ENCODE assay signal across 29 cellular contexts in genomic region chr1:165124772-165125171, GRCh38.
"Had no signal": no experiment of that assay in that cellular context is flagged by ENCODE, and none has a peak within 500 bp of the region (broad histone marks: within the 10 kb centered on the region; RNA-seq: fewer than 3 reads in every experiment).

No MANE protein-coding gene starts in this region.

- H3K27ac Mint-ChIP-seq: natural killer cell treated with Interleukin-12 subunit alpha and Interleukin-12 subunit beta and Interleukin-15 and Interleukin-18, amount 100 ng/mL, for 72 hours; nephron progenitor cell; progenitor cell of endocrine pancreas; stimulated activated effector memory CD8-positive, alpha-beta T cell treated with anti-CD3 and anti-CD28 coated beads, Interleukin-12 subunit alpha, Interleukin-12 subunit beta, amount 100 ng/mL, for 72 hours; stimulated activated naive B cell treated with anti-CD40 and anti-IgM and Interleukin-4, amounts not matched to agents 10 μg/mL and 1 μg/mL and 100 μg/mL, for 72 hours; stimulated activated naive CD8-positive, alpha-beta T cell treated with anti-CD3 and anti-CD28 coated beads, Interleukin-15, Interleukin-2, amounts not matched to agents 100 ng/mL and 50 ng/mL, for 24 hours had no signal

- H3K9ac ChIP-seq: parathyroid adenoma had no signal

- DNase-seq: nephron progenitor cell; nucleus accumbens; ovary; posterior cingulate gyrus; psoas muscle; right cardiac atrium; right lobe of liver; sigmoid colon; small intestine; stimulated activated CD4-positive, alpha-beta T cell treated with anti-CD3 and anti-CD28 coated beads, Interleukin-15, amount 100 ng/mL, for 24 hours; stimulated activated CD4-positive, alpha-beta T cell treated with anti-CD3 and anti-CD28 coated beads, Interleukin-2, amount 100 ng/mL, for 24 hours; stimulated activated CD4-positive, alpha-beta T cell treated with anti-CD3 and anti-CD28 coated beads, Interleukin-2, amount 100 ng/mL, for 48 hours; stimulated activated CD4-positive, alpha-beta T cell treated with anti-CD3 and anti-CD28 coated beads, Interleukin-4, amount 100 ng/mL, for 24 hours; stimulated activated naive B cell treated with anti-CD40 and anti-IgM and Interleukin-4, amounts not matched to agents 10 μg/mL and 1 μg/mL and 100 μg/mL, for 72 hours; stimulated activated naive CD4-positive, alpha-beta T cell treated with Interleukin-2 at 50 U/mL for 16 hours; stomach; thyroid gland; trophoblast cell; upper lobe of left lung had no signal

- H3K4me1 Mint-ChIP-seq: neural crest cell; stimulated activated effector memory CD8-positive, alpha-beta T cell treated with anti-CD3 and anti-CD28 coated beads, Interleukin-12 subunit alpha, Interleukin-12 subunit beta, amount 100 ng/mL, for 72 hours; stimulated activated naive B cell treated with anti-CD40 and anti-IgM and Interleukin-4, amounts not matched to agents 10 μg/mL and 1 μg/mL and 100 μg/mL, for 72 hours had no signal

- H3K79me2 ChIP-seq: parathyroid adenoma had no signal

- H2AFZ ChIP-seq: parathyroid adenoma had no signal

- H3K4me1 ChIP-seq: parathyroid adenoma, psoas muscle, right lobe of liver, sigmoid colon, stomach, tibial nerve, vagina had no signal

- H3K9me3 ChIP-seq: neutrophil, ovary, psoas muscle, right lobe of liver, sigmoid colon, stomach, thoracic aorta, thyroid gland, tibial nerve, upper lobe of left lung, vagina had no signal

- H3K4me3 Mint-ChIP-seq: natural killer cell treated with Interleukin-12 subunit alpha and Interleukin-12 subunit beta and Interleukin-15 and Interleukin-18, amount 100 ng/mL, for 72 hours; nephron progenitor cell; neural crest cell; stimulated activated effector memory CD8-positive, alpha-beta T cell treated with anti-CD3 and anti-CD28 coated beads, Interleukin-12 subunit alpha, Interleukin-12 subunit beta, amount 100 ng/mL, for 72 hours; stimulated activated naive B cell treated with anti-CD40 and anti-IgM and Interleukin-4, amounts not matched to agents 10 μg/mL and 1 μg/mL and 100 μg/mL, for 72 hours; stimulated activated naive CD8-positive, alpha-beta T cell treated with anti-CD3 and anti-CD28 coated beads, Interleukin-15, Interleukin-2, amounts not matched to agents 100 ng/mL and 50 ng/mL, for 24 hours had no signal

- H3K27me3 ChIP-seq: ovary, thyroid gland, upper lobe of left lung, vagina had no signal

- H3K9me3 Mint-ChIP-seq: natural killer cell treated with Interleukin-12 subunit alpha and Interleukin-12 subunit beta and Interleukin-15 and Interleukin-18, amount 100 ng/mL, for 72 hours; nephron progenitor cell; neural crest cell; stimulated activated naive CD8-positive, alpha-beta T cell treated with anti-CD3 and anti-CD28 coated beads, Interleukin-15, Interleukin-2, amounts not matched to agents 100 ng/mL and 50 ng/mL, for 24 hours had no signal

- H3K4me3 ChIP-seq: ovary, psoas muscle, right lobe of liver, sigmoid colon, stomach, thoracic aorta, thyroid gland, tibial nerve, upper lobe of left lung, vagina had no signal

- H3K36me3 ChIP-seq: neutrophil, ovary, right lobe of liver, sigmoid colon, stomach, thoracic aorta, thyroid gland, tibial nerve, upper lobe of left lung, vagina had no signal

- H3K27ac ChIP-seq: neutrophil, ovary, parathyroid adenoma, psoas muscle, right lobe of liver, sigmoid colon, stomach, thoracic aorta, tibial nerve, upper lobe of left lung, vagina had no signal

- H3K36me3 Mint-ChIP-seq: natural killer cell treated with Interleukin-12 subunit alpha and Interleukin-12 subunit beta and Interleukin-15 and Interleukin-18, amount 100 ng/mL, for 72 hours; stimulated activated effector memory CD8-positive, alpha-beta T cell treated with anti-CD3 and anti-CD28 coated beads, Interleukin-12 subunit alpha, Interleukin-12 subunit beta, amount 100 ng/mL, for 72 hours; stimulated activated naive B cell treated with anti-CD40 and anti-IgM and Interleukin-4, amounts not matched to agents 10 μg/mL and 1 μg/mL and 100 μg/mL, for 72 hours had no signal

- ATAC-seq: natural killer cell treated with Interleukin-12 subunit alpha and Interleukin-12 subunit beta and Interleukin-15 and Interleukin-18, amount 100 ng/mL, for 72 hours; psoas muscle; right cardiac atrium; right lobe of liver; stimulated activated effector memory CD8-positive, alpha-beta T cell treated with anti-CD3 and anti-CD28 coated beads, Interleukin-12 subunit alpha, Interleukin-12 subunit beta, amount 100 ng/mL, for 72 hours; stimulated activated naive B cell treated with anti-CD40 and anti-IgM and Interleukin-4, amounts not matched to agents 10 μg/mL and 1 μg/mL and 100 μg/mL, for 72 hours had no signal
